Comparison of ENCODE assay signal across 15 cellular contexts in the genomic region with DNA sequence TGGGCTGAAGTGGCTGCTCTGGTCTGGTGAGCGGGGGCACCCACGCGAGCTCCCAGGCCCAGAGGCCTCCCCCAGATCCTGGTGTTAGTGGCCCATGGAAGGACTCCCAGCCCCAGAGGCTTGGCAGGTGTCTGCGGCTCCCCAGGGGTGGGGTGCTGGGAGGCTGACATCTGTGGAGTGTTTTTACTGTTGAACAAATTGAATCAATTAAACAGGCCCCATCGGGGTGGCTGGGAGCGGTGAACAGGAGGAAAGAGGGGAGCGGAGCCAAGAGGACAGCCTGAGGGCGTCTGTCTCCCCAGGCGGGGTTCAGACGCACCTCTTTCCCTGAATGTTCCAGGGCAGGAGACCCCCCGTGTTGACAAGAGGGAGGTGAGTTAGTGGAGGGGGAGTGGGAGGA. TPM values are rescaled to one million over a fixed set of nuclear protein-coding genes. Genes with fewer than 3 reads are reported as not detected.
DNase-seq lines count a peak whose midpoint lies in the region; ATAC-seq and TF ChIP-seq lines count a peak whose summit lies in the region.
"Had no signal": no experiment of that assay in that cellular context is flagged by ENCODE, and none has a peak within 500 bp of the region (broad histone marks: within the 10 kb centered on the region; RNA-seq: fewer than 3 reads in every experiment).

No MANE protein-coding gene starts in this region.

- no peaks in the 10 kb centered on the region for H3K36me3 ChIP-seq in SJCRH30
- H3K36me3 ChIP-seq in naive thymus-derived CD4-positive, alpha-beta T cell (ENCODE audit: control insufficient read depth in 2 of 3, insufficient read depth in 3 of 3, low read length in 3 of 3), result no peaks in the 10 kb centered on the region
- H3K36me3 ChIP-seq in GM23248 (ENCODE audit: low read depth), result no peaks in the 10 kb centered on the region

- no peak overlapping the region for H2AFZ ChIP-seq in GM23248

- H3K9me3 ChIP-seq in SJCRH30 (replicated peaks) (no peaks in the 10 kb centered on the region), GM23248 (ENCODE audit: low read depth) (no peaks in the 10 kb centered on the region)
- H3K9me3 ChIP-seq in naive thymus-derived CD4-positive, alpha-beta T cell (ENCODE audit: control insufficient read depth in 2 of 3, low read length in 3 of 3), result no peaks in the 10 kb centered on the region

- no peak for TF ChIP-seq CTCF in 22Rv1 (IDR thresholded peaks at IDR 0.05)

- 88 to 91% methylated on average over 11 of the region's 11 CpGs for WGBS in GM23248 (ENCODE audit: low coverage in 1 of 2, low lambda C conversion rate in 2 of 2, missing lambda C conversion rate in 2 of 2), 2 experiments

- no peaks in the 10 kb centered on the region for H4K20me1 ChIP-seq in GM23248 (ENCODE audit: insufficient read depth)

- DNase-seq in DMS 273 (lab: John Stamatoyannopoulos, UW; ENCODE audit: unreplicated experiment) (peak; percentile 91), SJCRH30 (peak in 1 of 2 experiments; percentile 60), NCI-H748 (lab: John Stamatoyannopoulos, UW; ENCODE audit: unreplicated experiment) (no peak), GM23248 (no peak)
- no peak for DNase-seq in naive thymus-derived CD4-positive, alpha-beta T cell
- DNase-seq: activated CD8-positive, alpha-beta memory T cell treated with anti-CD3 and anti-CD28 coated beads, Interleukin-2, amount 10 ng/mL, durations not matched to agents 7 days and 5 days; HCEC 1CT; NCI-H748 treated with DMSO at 0.1 percent for 48 hours; SIG-M5 had no signal

- intact Hi-C loops in naive thymus-derived CD4-positive, alpha-beta T cell (cut with micrococcal nuclease), result loop anchor here in 1 of 2 donors (5.0 to 10.0 kb wide), 2 partner anchors 245 to 448 kb away; partner anchors contain the start of genes BAIAP2, NDUFAF8 and TEPSIN

- H3K27ac Mint-ChIP-seq in naive thymus-derived CD4-positive, alpha-beta T cell, result peak overlapping the region in 2 of 9 donors; percentile 11 to 87
- H3K27ac Mint-ChIP-seq: activated CD8-positive, alpha-beta memory T cell treated with anti-CD3 and anti-CD28 coated beads, Interleukin-2, amount 10 ng/mL, durations not matched to agents 7 days and 5 days had no signal

- H3F3A ChIP-seq in GM23248 (ENCODE audit: insufficient read depth), result no peaks in the 10 kb centered on the region; the same call in 1 of the 2 replicates

- no peak overlapping the region for H3K4me2 ChIP-seq in GM23248 (ENCODE audit: unreplicated experiment)

- H3K4me3 ChIP-seq in SJCRH30, result peak overlapping the region; percentile 58
- no peak overlapping the region for H3K4me3 ChIP-seq in naive thymus-derived CD4-positive, alpha-beta T cell (ENCODE audit: low read length)
- no peak overlapping the region for H3K4me3 ChIP-seq in GM23248

- H3K4me1 ChIP-seq in SJCRH30 (peaks cover 31% of the 10 kb centered on the region), GM23248 (ENCODE audit: insufficient read depth) (no peaks in the 10 kb centered on the region)
- peaks cover 6 to 10% of the 10 kb centered on the region in 2 donors for H3K4me1 ChIP-seq in naive thymus-derived CD4-positive, alpha-beta T cell (ENCODE audit: control insufficient read depth in 2 of 2, insufficient read depth in 2 of 2, low read length in 2 of 2)

- H3K4me3 Mint-ChIP-seq in naive thymus-derived CD4-positive, alpha-beta T cell, result peak overlapping the region in 9 of 10 donors; percentile 27 to 75 (median 47)
- H3K4me3 Mint-ChIP-seq: activated CD8-positive, alpha-beta memory T cell treated with anti-CD3 and anti-CD28 coated beads, Interleukin-2, amount 10 ng/mL, durations not matched to agents 7 days and 5 days had no signal

- H3K79me2 ChIP-seq in GM23248 (ENCODE audit: insufficient read depth), result no peaks in the 10 kb centered on the region

- peaks cover 5 to 15% (median 13%) of the 10 kb centered on the region in 7 donors for H3K4me1 Mint-ChIP-seq in naive thymus-derived CD4-positive, alpha-beta T cell

- H3K9ac ChIP-seq in GM23248, result no peak overlapping the region

- no peaks in the 10 kb centered on the region for H3K36me3 Mint-ChIP-seq in naive thymus-derived CD4-positive, alpha-beta T cell
- H3K36me3 Mint-ChIP-seq: activated CD8-positive, alpha-beta memory T cell treated with anti-CD3 and anti-CD28 coated beads, Interleukin-2, amount 10 ng/mL, durations not matched to agents 7 days and 5 days had no signal

- peaks cover 11 to 34% (median 20%) of the 10 kb centered on the region in 5 donors for H3K27me3 Mint-ChIP-seq in naive thymus-derived CD4-positive, alpha-beta T cell

- ATAC-seq in naive thymus-derived CD4-positive, alpha-beta T cell, result no peak
- no peak for ATAC-seq in activated CD4-positive, CD25-positive, alpha-beta regulatory T cell treated with anti-CD3 and anti-CD28 coated beads, Interleukin-2, amount 50 U/mL, for 24 hours
- ATAC-seq in GM18520 (IDR thresholded peaks at IDR 0.05; ENCODE audit: unreplicated experiment), result no peak
- ATAC-seq: activated CD8-positive, alpha-beta memory T cell treated with anti-CD3 and anti-CD28 coated beads, Interleukin-2, amount 10 ng/mL, durations not matched to agents 7 days and 5 days; right cardiac atrium had no signal

- POLR2A ChIA-PET in naive thymus-derived CD4-positive, alpha-beta T cell (lab: Charles Lee), result interaction anchor here (1.7 to 3.2 kb wide), 2 partner anchors 30 to 187 kb away, joined by 12 to 13 read pairs; partner anchors contain the start of genes ACTG1 and SLC38A10

- in situ Hi-C loops in GM23248 (cut with MboI), result no loop called here

- peak overlapping the region; percentile 83 for H3K27ac ChIP-seq in 22Rv1
- H3K27ac ChIP-seq in SJCRH30, result peak overlapping the region; percentile 29; the same call in 1 of the 2 replicates
- H3K27ac ChIP-seq in naive thymus-derived CD4-positive, alpha-beta T cell (ENCODE audit: low read depth, low read length), result no peak overlapping the region
- H3K27ac ChIP-seq in GM23248, result no peak overlapping the region
- H3K27ac ChIP-seq: coronary artery had no signal

- H3K27me3 ChIP-seq in SJCRH30 (no peaks in the 10 kb centered on the region), GM23248 (replicated peaks; ENCODE audit: insufficient read depth) (no peaks in the 10 kb centered on the region)
- H3K27me3 ChIP-seq in naive thymus-derived CD4-positive, alpha-beta T cell (ENCODE audit: control insufficient read depth in 2 of 2, insufficient read depth in 2 of 2, low read length in 2 of 2), result peaks cover 0 to 15% of the 10 kb centered on the region in 2 donors

- CTCF ChIA-PET in naive thymus-derived CD4-positive, alpha-beta T cell (lab: Charles Lee), result no interaction called here

- no peaks in the 10 kb centered on the region for H3K9me2 ChIP-seq in GM23248 (ENCODE audit: insufficient read depth)

- no peaks in the 10 kb centered on the region for H3K9me3 Mint-ChIP-seq in naive thymus-derived CD4-positive, alpha-beta T cell
- H3K9me3 Mint-ChIP-seq: stimulated activated naive CD8-positive, alpha-beta T cell treated with anti-CD3 and anti-CD28 coated beads, Interleukin-15, amount 100 ng/mL, for 72 hours had no signal

RNA-seq across cellular contexts. Expression of gene ACTG1, which starts 29.9 kb away (rescaled TPM):
- total RNA-seq in SJCRH30 (2014; rRNA removed; shearing (Covaris generic)), result 2,768 and 3,121 TPM in 2 replicates
- 1,000 to 10,000 TPM in 4 of 5 experiments, 100 to 1,000 TPM in 1; 971 to 4,639 (median 1,185) TPM for total RNA-seq in naive thymus-derived CD4-positive, alpha-beta T cell
- polyA plus RNA-seq in naive thymus-derived CD4-positive, alpha-beta T cell, result 1,000 to 10,000 TPM; 1,098 to 1,433 TPM
- 8,476 and 9,349 TPM in 2 replicates for total RNA-seq in GM23248 (2014; rRNA removed; shearing (Covaris generic))
- polyA plus RNA-seq in GM23248 (2016; fragmentation: Nextera tagmentation; extraction: Ambion mirVana), result 3,778 and 3,933 TPM in 2 replicates

RNA-seq across cellular contexts. Expression of gene FSCN2, which starts 45.5 kb away (rescaled TPM):
- 0.43 and 0.61 TPM in 2 replicates for total RNA-seq in SJCRH30 (2014; rRNA removed; shearing (Covaris generic))
- total RNA-seq in naive thymus-derived CD4-positive, alpha-beta T cell, result 1 to 10 TPM in 2 of 5 experiments, under 1 TPM in 3; 0.56 to 1.6 (median 0.70) TPM
- polyA plus RNA-seq in naive thymus-derived CD4-positive, alpha-beta T cell, result not detected
- total RNA-seq in GM23248 (2014; rRNA removed; shearing (Covaris generic)), result 2.3 and 3.2 TPM in 2 replicates
- 0.23 and 0.48 TPM in 2 replicates for polyA plus RNA-seq in GM23248 (2016; fragmentation: Nextera tagmentation; extraction: Ambion mirVana)

Comparison
In these comparisons a context has a peak if more than half of its experiments do, and no peak if none do; other contexts are left out.
1. H3K27ac ChIP-seq: peak in 22Rv1 (single experiment) and SJCRH30 (single experiment); none in naive thymus-derived CD4-positive, alpha-beta T cell (single experiment) and GM23248 (single experiment).